8 cellular contexts compared by ENCODE assay signal in the genomic region with DNA sequence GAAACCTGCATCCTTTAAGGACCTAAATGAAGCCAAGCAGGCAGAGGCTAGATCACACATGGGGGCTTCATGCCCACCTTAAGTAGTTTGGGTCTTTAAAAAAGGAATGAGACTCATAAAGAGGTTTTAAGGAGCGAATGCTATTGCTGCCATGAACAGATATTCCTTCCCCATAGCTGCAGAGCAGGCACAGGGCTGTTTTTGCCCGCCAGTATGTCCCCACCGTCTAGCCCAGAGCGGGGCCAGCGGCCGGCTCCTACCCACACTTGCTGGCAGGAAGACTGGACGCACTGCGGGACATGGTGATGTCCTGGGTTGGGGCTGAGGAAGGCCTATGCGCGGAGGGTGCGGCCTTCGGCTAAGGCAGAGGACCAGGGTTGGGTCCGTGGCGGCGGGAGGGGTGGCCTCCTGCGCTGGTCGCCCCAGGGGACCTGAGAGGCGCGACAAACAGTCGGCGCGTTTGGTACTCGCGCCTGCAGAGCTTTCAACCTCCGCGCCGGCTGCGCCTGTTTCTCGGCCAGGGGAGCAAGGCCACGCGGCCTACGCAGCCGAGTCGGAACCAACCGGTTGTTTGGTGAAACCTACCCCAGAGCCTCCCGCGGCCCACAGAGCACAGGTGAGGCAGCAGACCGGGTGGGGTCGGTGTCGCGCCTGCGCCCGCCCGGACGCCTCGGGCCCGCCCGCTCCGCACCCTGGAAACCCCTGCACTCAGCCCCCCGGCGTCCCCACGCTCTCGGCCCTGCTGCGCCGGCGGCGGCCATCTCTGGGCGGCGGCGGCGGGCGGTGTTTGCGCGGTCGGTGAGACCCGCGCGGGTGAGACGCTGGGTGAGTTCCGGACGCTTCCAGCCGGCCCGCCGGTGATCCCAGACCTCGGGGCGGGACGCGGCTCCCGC. TPM values are rescaled to one million over a fixed set of nuclear protein-coding genes. Genes with fewer than 3 reads are reported as not detected.
DNase-seq lines count a peak whose midpoint lies in the region; ATAC-seq and TF ChIP-seq lines count a peak whose summit lies in the region.

A gene with protein sequence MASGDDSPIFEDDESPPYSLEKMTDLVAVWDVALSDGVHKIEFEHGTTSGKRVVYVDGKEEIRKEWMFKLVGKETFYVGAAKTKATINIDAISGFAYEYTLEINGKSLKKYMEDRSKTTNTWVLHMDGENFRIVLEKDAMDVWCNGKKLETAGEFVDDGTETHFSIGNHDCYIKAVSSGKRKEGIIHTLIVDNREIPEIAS (plus strand): TSS at position 450 of the 893 bp plus-strand sequence. CDS start 10,956 bp downstream, outside the sequence.

- peak within 1 kb of the TSS; percentile 73 for H3K4me3 Mint-ChIP-seq in activated naive CD4-positive, alpha-beta T cell treated with anti-CD3 and anti-CD28 coated beads for 36 hours

- H3K4me3 ChIP-seq in RWPE2 (ENCODE audit: severe bottlenecking) = peak within 1 kb of the TSS; percentile 51

- H3K4me1 ChIP-seq in RWPE2 (ENCODE audit: insufficient read depth, poor library complexity, severe bottlenecking) = no peaks in the 10 kb centered on the region

- H3K36me3 ChIP-seq in RWPE2 (ENCODE audit: low read depth) = no peaks in the 10 kb centered on the region

- H3K27me3 ChIP-seq in RWPE2 (ENCODE audit: insufficient read depth, poor library complexity, severe bottlenecking) = no peaks in the 10 kb centered on the region

- TF ChIP-seq CTCF in RWPE2 (IDR thresholded peaks at IDR 0.05; ENCODE audit: poor library complexity, severe bottlenecking) = no peak

- H3K27me3 Mint-ChIP-seq in activated naive CD4-positive, alpha-beta T cell treated with anti-CD3 and anti-CD28 coated beads for 36 hours (ENCODE audit: low read depth) = no peaks in the 10 kb centered on the region

- CTCF ChIA-PET in activated naive CD4-positive, alpha-beta T cell treated with anti-CD3 and anti-CD28 coated beads for 36 hours (lab: Charles Lee) = no interaction called here

- peak within 1 kb of the TSS; percentile 35 for H3K27ac ChIP-seq in RWPE2 (ENCODE audit: poor library complexity, severe bottlenecking)

- H3K4me1 Mint-ChIP-seq in activated naive CD4-positive, alpha-beta T cell treated with anti-CD3 and anti-CD28 coated beads for 36 hours (ENCODE audit: low read depth) = peaks cover 10% of the 10 kb centered on the region

- no peaks in the 10 kb centered on the region for H3K9me3 Mint-ChIP-seq in activated naive CD4-positive, alpha-beta T cell treated with anti-CD3 and anti-CD28 coated beads for 36 hours

- H3K36me3 Mint-ChIP-seq in activated naive CD4-positive, alpha-beta T cell treated with anti-CD3 and anti-CD28 coated beads for 36 hours (ENCODE audit: low read depth) = no peaks in the 10 kb centered on the region

- intact Hi-C loops in activated naive CD4-positive, alpha-beta T cell treated with anti-CD3 and anti-CD28 coated beads for 36 hours (cut with micrococcal nuclease) = loop anchor here (1.0 to 5.0 kb wide), 3 partner anchors 14 to 225 kb away; a partner anchor contains a TSS

- ATAC-seq in GM21381 (IDR thresholded peaks at IDR 0.05; ENCODE audit: unreplicated experiment) (peak; percentile 62), RWPE2 (ENCODE audit: low read depth) (peak; percentile 79)

- DNase-seq in DMS79 (lab: John Stamatoyannopoulos, UW) (peak; percentile 71), HUDEP-2 (lab: John Stamatoyannopoulos, UW; ENCODE audit: unreplicated experiment in 76 of 76) (peak in 52 of 76 experiments; percentile 3 to 76 (median 29)), RWPE2 (ENCODE audit: low spot score) (peak; percentile 66), germinal center (ENCODE audit: low spot score) (peak; percentile 65), occipital lobe (lab: John Stamatoyannopoulos, UW) (peak; percentile 59), superior temporal gyrus (ENCODE audit: extremely low spot score) (peak; percentile 55)
- DNase-seq in activated naive CD4-positive, alpha-beta T cell treated with anti-CD3 and anti-CD28 coated beads for 36 hours = peak; percentile 64

- peak within 1 kb of the TSS; percentile 79 for H3K27ac Mint-ChIP-seq in activated naive CD4-positive, alpha-beta T cell treated with anti-CD3 and anti-CD28 coated beads for 36 hours

- no peaks in the 10 kb centered on the region for H3K9me3 ChIP-seq in RWPE2 (ENCODE audit: severe bottlenecking)

RNA-seq across cellular contexts. Expression of the gene that starts here (rescaled TPM):
- 1 to 10 TPM; 2.2 to 3.4 TPM for total RNA-seq in activated naive CD4-positive, alpha-beta T cell treated with anti-CD3 and anti-CD28 coated beads for 36 hours
- 20.7 TPM for total RNA-seq in occipital lobe

Comparison
In these comparisons a context has a peak if more than half of its experiments do, and no peak if none do; other contexts are left out.
1. Peak in every context shown above with its lines: DNase-seq, ATAC-seq, H3K4me3 ChIP-seq and H3K27ac ChIP-seq.